23 cellular contexts compared by ENCODE assay signal in the genomic region with DNA sequence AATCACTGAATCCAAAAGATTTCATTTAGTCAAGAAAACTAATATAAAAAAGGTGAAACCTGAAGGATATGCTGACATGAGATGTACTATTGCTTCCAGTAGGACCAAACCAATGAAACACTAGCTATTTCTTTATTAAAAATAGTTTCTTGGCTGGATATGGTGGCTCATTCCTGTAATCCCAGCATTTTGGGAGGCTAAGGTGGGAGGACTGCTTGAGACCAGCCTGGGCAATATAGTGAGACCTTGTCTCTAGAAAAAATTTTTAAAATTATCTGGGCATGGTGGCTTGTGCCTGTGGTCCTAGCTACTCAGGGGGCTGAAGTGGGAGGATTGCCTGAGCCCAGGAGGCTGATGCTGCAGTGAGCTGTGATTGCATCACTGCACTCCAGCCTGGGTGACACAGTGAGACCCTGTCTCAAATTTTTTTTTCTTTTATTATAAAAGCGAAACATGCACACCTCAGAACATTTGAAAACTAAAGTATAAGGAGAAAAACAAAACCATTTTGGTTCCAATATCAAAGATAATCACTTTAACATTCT.
"Had no signal": no experiment of that assay in that cellular context is flagged by ENCODE, and none has a peak within 500 bp of the region (broad histone marks: within the 10 kb centered on the region; RNA-seq: fewer than 3 reads in every experiment).

No MANE protein-coding gene starts in this region.

- H3K4me2 ChIP-seq: hepatocyte had no signal

- H3K9me3 ChIP-seq: adrenal gland, breast epithelium, esophagus muscularis mucosa, left lung, ovary, prostate gland, spleen had no signal

- H3K36me3 Mint-ChIP-seq: activated naive CD8-positive, alpha-beta T cell; immature natural killer cell; natural killer cell had no signal

- H2AFZ ChIP-seq: hepatocyte had no signal

- ATAC-seq: left lung, natural killer cell had no signal

- H3K27ac ChIP-seq: adrenal gland, breast epithelium, esophagus muscularis mucosa, hepatocyte, left lung, ovary, prostate gland, spleen, WERI-Rb-1 had no signal

- H3K4me1 Mint-ChIP-seq: central memory CD8-positive, alpha-beta T cell; immature natural killer cell; natural killer cell had no signal

- H3K27ac Mint-ChIP-seq: activated naive CD8-positive, alpha-beta T cell; activated T-helper 2 cell treated with anti-CD3 and anti-CD28 coated beads, Interferon-gamma antibody, Interleukin-2, Interleukin-4, amounts not matched to agents 10 μg/mL and 5 μg/mL and 100 μg/mL, durations not matched to agents 14 hours and 24 hours and 36 hours; immature natural killer cell; natural killer cell had no signal

- H3K4me3 ChIP-seq: adrenal gland, breast epithelium, dorsolateral prefrontal cortex, esophagus muscularis mucosa, hepatocyte, left lung, ovary, prostate gland, spleen had no signal

- H3K9me3 Mint-ChIP-seq: activated T-cell treated with anti-CD3 and anti-CD28 coated beads, Interleukin-2, amount 50 U/mL, for 4 hours; activated T-helper 2 cell treated with anti-CD3 and anti-CD28 coated beads, Interferon-gamma antibody, Interleukin-2, Interleukin-4, amounts not matched to agents 10 μg/mL and 5 μg/mL and 100 μg/mL, durations not matched to agents 14 hours and 24 hours and 36 hours; central memory CD8-positive, alpha-beta T cell; immature natural killer cell; natural killer cell had no signal

- DNase-seq: activated CD4-positive, alpha-beta T cell treated with anti-CD3 and anti-CD28 coated beads for 1 hour; activated CD4-positive, alpha-beta T cell treated with anti-CD3 and anti-CD28 coated beads, Interleukin-2, amount 50 U/mL, for 4 hours; activated CD8-positive, alpha-beta memory T cell treated with anti-CD3 and anti-CD28 coated beads, Interleukin-2, amount 50 U/mL, for 48 hours; activated naive CD4-positive, alpha-beta T cell; activated T-cell treated with anti-CD3 and anti-CD28 coated beads, Interleukin-2, amount 50 U/mL, for 4 hours; adrenal gland; dorsolateral prefrontal cortex; glutamatergic neuron; immature natural killer cell; left lung; natural killer cell; ovary; spleen; stimulated activated CD4-positive, alpha-beta T cell treated with anti-CD3 and anti-CD28 coated beads, Interleukin-4, amount 100 ng/mL, for 1 hour; stimulated activated naive CD4-positive, alpha-beta T cell; WERI-Rb-1 had no signal

- H3K27me3 ChIP-seq: adrenal gland, breast epithelium, dorsolateral prefrontal cortex, esophagus muscularis mucosa, hepatocyte, left lung, ovary, spleen had no signal

- H3K4me1 ChIP-seq: breast epithelium, esophagus muscularis mucosa, prostate gland had no signal

- H3K79me2 ChIP-seq: hepatocyte had no signal

- H3K4me3 Mint-ChIP-seq: activated naive CD8-positive, alpha-beta T cell; activated T-cell treated with anti-CD3 and anti-CD28 coated beads, Interleukin-2, amount 50 U/mL, for 4 hours; central memory CD8-positive, alpha-beta T cell; immature natural killer cell; natural killer cell had no signal

- H3K36me3 ChIP-seq: adrenal gland, breast epithelium, esophagus muscularis mucosa, left lung, ovary, prostate gland, spleen, WERI-Rb-1 had no signal
